In genomic region chr9:88874391-88874790, GRCh38 we compare ENCODE assay signal across 15 cellular contexts.
DNase-seq lines count a peak whose midpoint lies in the region; ATAC-seq and TF ChIP-seq lines count a peak whose summit lies in the region.
"Had no signal": no experiment of that assay in that cellular context is flagged by ENCODE, and none has a peak within 500 bp of the region (broad histone marks: within the 10 kb centered on the region; RNA-seq: fewer than 3 reads in every experiment).

No MANE protein-coding gene starts in this region.

- DNase-seq in DMS53 (lab: John Stamatoyannopoulos, UW) (peak; percentile 3), DMS53 treated with DMSO at 0.1 percent for 48 hours (lab: John Stamatoyannopoulos, UW; ENCODE audit: unreplicated experiment) (no peak), cerebellar cortex (ENCODE audit: low spot score) (peak; percentile 0), pons (ENCODE audit: low spot score) (peak; percentile 19), NCI-H226 (no peak), endodermal cell (no peak)
- DNase-seq: activated CD4-positive, alpha-beta T cell treated with anti-CD3 and anti-CD28 coated beads, Interleukin-2, amount 10 ng/mL, durations not matched to agents 7 days and 5 days; hippocampal formation; NCI-H1105 treated with DMSO at 0.1 percent for 48 hours; NCI-H446 treated with DMSO at 0.1 percent for 48 hours had no signal

- no peaks in the 10 kb centered on the region for H3K36me3 Mint-ChIP-seq in endodermal cell (ENCODE audit: low read depth)

- H3K9me3 Mint-ChIP-seq in endodermal cell: peaks cover 4% of the 10 kb centered on the region

- WGBS in endodermal cell (ENCODE audit: insufficient coverage in 1 of 2, insufficient read length in 1 of 2), 2 experiments: 85 to 93% methylated on average over 3 to 6 of the region's 6 CpGs

- H3K27me3 ChIP-seq in OCI-LY3 (ENCODE audit: low read depth, low read length) (peaks cover 4% of the 10 kb centered on the region; the same call in 1 of the 2 replicates), endodermal cell (ENCODE audit: control insufficient read depth, insufficient read depth, low read length, poor library complexity, severe bottlenecking) (no peaks in the 10 kb centered on the region)
- H3K27me3 ChIP-seq: thyroid gland had no signal

- H3K9me3 ChIP-seq in OCI-LY3 (ENCODE audit: insufficient read depth, low read length) (no peaks in the 10 kb centered on the region), endodermal cell (ENCODE audit: control insufficient read depth, low read length) (peaks cover under 1% of the 10 kb centered on the region)
- H3K9me3 ChIP-seq: thyroid gland had no signal

- H3K4me3 Mint-ChIP-seq in endodermal cell: no peak overlapping the region
- H3K4me3 Mint-ChIP-seq: activated CD4-positive, alpha-beta T cell treated with anti-CD3 and anti-CD28 coated beads, Interleukin-2, amount 10 ng/mL, durations not matched to agents 7 days and 5 days; memory B cell had no signal

- H3K4me3 ChIP-seq in OCI-LY3 (ENCODE audit: low read length) (no peak overlapping the region), endodermal cell (ENCODE audit: low read length) (no peak overlapping the region)
- H3K4me3 ChIP-seq: thyroid gland had no signal

- TF ChIP-seq CTCF in OCI-LY3 (IDR thresholded peaks at IDR 0.05; ENCODE audit: low read depth, low read length) (peak; percentile 13; the same call in 1 of the 2 replicates), endodermal cell (conservative IDR thresholded peaks at IDR 0.05) (no peak)

- no peak for ATAC-seq in HG03196 (IDR thresholded peaks at IDR 0.05; ENCODE audit: unreplicated experiment)

- no peak overlapping the region for H3K27ac Mint-ChIP-seq in endodermal cell
- H3K27ac Mint-ChIP-seq: activated CD4-positive, alpha-beta T cell treated with anti-CD3 and anti-CD28 coated beads, Interleukin-2, amount 10 ng/mL, durations not matched to agents 7 days and 5 days; memory B cell had no signal

- H3K4me1 ChIP-seq in OCI-LY3 (ENCODE audit: low read length): no peaks in the 10 kb centered on the region
- H3K4me1 ChIP-seq in endodermal cell (ENCODE audit: control insufficient read depth, insufficient read depth, low read length): no peaks in the 10 kb centered on the region

- H3K4me2 ChIP-seq in OCI-LY3 (ENCODE audit: low read length): no peak overlapping the region

- no peaks in the 10 kb centered on the region for H3K79me2 ChIP-seq in OCI-LY3 (ENCODE audit: low read length)

- H3K9ac ChIP-seq in OCI-LY3 (ENCODE audit: low read length) (no peak overlapping the region), endodermal cell (ENCODE audit: extremely low read depth, low read length, poor library complexity, severe bottlenecking) (no peak overlapping the region)

- H3K27me3 Mint-ChIP-seq in endodermal cell (ENCODE audit: insufficient read depth): no peaks in the 10 kb centered on the region

- H3K36me3 ChIP-seq in OCI-LY3 (replicated peaks; ENCODE audit: low read depth, low read length) (no peaks in the 10 kb centered on the region), endodermal cell (ENCODE audit: control insufficient read depth, insufficient read depth, low read length) (no peaks in the 10 kb centered on the region)
- H3K36me3 ChIP-seq: thyroid gland had no signal

- no peaks in the 10 kb centered on the region for H3K4me1 Mint-ChIP-seq in endodermal cell
- H3K4me1 Mint-ChIP-seq: activated CD4-positive, alpha-beta T cell treated with anti-CD3 and anti-CD28 coated beads, Interleukin-2, amount 10 ng/mL, durations not matched to agents 7 days and 5 days; memory B cell had no signal

- H2AFZ ChIP-seq in OCI-LY3 (ENCODE audit: low read depth, low read length): no peak overlapping the region

- H3K27ac ChIP-seq in OCI-LY3 (ENCODE audit: low read length) (no peak overlapping the region), endodermal cell (ENCODE audit: low read depth, low read length) (no peak overlapping the region)
- H3K27ac ChIP-seq: 22Rv1, thyroid gland had no signal

- no peaks in the 10 kb centered on the region for H4K20me1 ChIP-seq in OCI-LY3 (ENCODE audit: insufficient read depth, low read length)

Comparison
In these comparisons a context has a peak if more than half of its experiments do, and no peak if none do; other contexts are left out.
1. DNase-seq: peak in DMS53 (single experiment), cerebellar cortex (single experiment) and pons (single experiment); none in DMS53 treated with DMSO at 0.1 percent for 48 hours (single experiment), NCI-H226 (single experiment) and endodermal cell (single experiment).